In genomic region chr1:6971699-6972098, GRCh38 we compare ENCODE assay signal across 24 cellular contexts.
"Had no signal": no experiment of that assay in that cellular context is flagged by ENCODE, and none has a peak within 500 bp of the region (broad histone marks: within the 10 kb centered on the region; RNA-seq: fewer than 3 reads in every experiment).

No MANE protein-coding gene starts in this region.

- H3K4me1 ChIP-seq: colonic mucosa, left lung, psoas muscle, stomach, suprapubic skin, tibial nerve had no signal

- H3K9me3 ChIP-seq: colonic mucosa, heart right ventricle, left lung, psoas muscle, right atrium auricular region, SK-N-SH, stomach, suprapubic skin, tibial nerve had no signal

- H3K36me3 ChIP-seq: brain microvascular endothelial cell, colonic mucosa, heart right ventricle, left lung, right atrium auricular region, stomach, suprapubic skin, tibial nerve had no signal

- H3K4me3 Mint-ChIP-seq: activated CD4-positive, alpha-beta T cell treated with anti-CD3 and anti-CD28 coated beads, Interleukin-2, amount 10 ng/mL, durations not matched to agents 7 days and 5 days; activated CD8-positive, alpha-beta memory T cell treated with anti-CD3 and anti-CD28 coated beads, Interleukin-2, amount 10 ng/mL, durations not matched to agents 7 days and 5 days; activated CD8-positive, alpha-beta T cell treated with anti-CD3 and anti-CD28 coated beads for 36 hours; activated naive CD4-positive, alpha-beta T cell treated with anti-CD3 and anti-CD28 coated beads, Interleukin-2, amount 50 U/mL, for 24 hours; T-cell; T-helper 2 cell treated with Interferon-gamma antibody and Interleukin-4, amounts not matched to agents 5 μg/mL and 100 μg/mL, for 36 hours had no signal

- H3K27ac Mint-ChIP-seq: activated CD4-positive, alpha-beta T cell treated with anti-CD3 and anti-CD28 coated beads, Interleukin-2, amount 10 ng/mL, durations not matched to agents 7 days and 5 days; activated CD8-positive, alpha-beta memory T cell treated with anti-CD3 and anti-CD28 coated beads, Interleukin-2, amount 10 ng/mL, durations not matched to agents 7 days and 5 days; activated CD8-positive, alpha-beta T cell treated with anti-CD3 and anti-CD28 coated beads for 36 hours; activated naive CD4-positive, alpha-beta T cell treated with anti-CD3 and anti-CD28 coated beads, Interleukin-2, amount 50 U/mL, for 24 hours; T-cell; T-helper 2 cell treated with Interferon-gamma antibody and Interleukin-4, amounts not matched to agents 5 μg/mL and 100 μg/mL, for 36 hours had no signal

- H3K27me3 ChIP-seq: brain microvascular endothelial cell, colonic mucosa, right atrium auricular region had no signal

- DNase-seq: activated CD4-positive, alpha-beta T cell treated with anti-CD3 and anti-CD28 coated beads, Interleukin-2, amount 10 ng/mL, durations not matched to agents 7 days and 5 days; activated CD4-positive, CD25-positive, alpha-beta regulatory T cell treated with anti-CD3 and anti-CD28 coated beads, Interleukin-2, amount 50 U/mL, for 72 hours; activated CD8-positive, alpha-beta memory T cell treated with anti-CD3 and anti-CD28 coated beads, Interleukin-2, amount 10 ng/mL, durations not matched to agents 7 days and 5 days; activated CD8-positive, alpha-beta T cell treated with anti-CD3 and anti-CD28 coated beads for 36 hours; activated gamma-delta T cell treated with Interleukin-2 at 50 U/mL for 16 hours; activated T-cell treated with anti-CD3 and anti-CD28 coated beads for 4 hours; anterior cingulate cortex; brain microvascular endothelial cell; colonic mucosa; heart right ventricle; left lung; midbrain; psoas muscle; SK-N-SH; stimulated activated CD4-positive, alpha-beta T cell treated with anti-CD3 and anti-CD28 coated beads, Interleukin-1b, Interleukin-23, amount 100 ng/mL, for 48 hours; stomach; T-cell had no signal

- H3K4me3 ChIP-seq: colonic mucosa, heart right ventricle, left lung, psoas muscle, right atrium auricular region, stomach, suprapubic skin, tibial nerve had no signal

- H3K36me3 Mint-ChIP-seq: activated CD8-positive, alpha-beta memory T cell treated with anti-CD3 and anti-CD28 coated beads, Interleukin-2, amount 10 ng/mL, durations not matched to agents 7 days and 5 days; activated naive CD4-positive, alpha-beta T cell treated with anti-CD3 and anti-CD28 coated beads, Interleukin-2, amount 50 U/mL, for 24 hours; T-cell had no signal

- ATAC-seq: activated CD8-positive, alpha-beta memory T cell treated with anti-CD3 and anti-CD28 coated beads, Interleukin-2, amount 10 ng/mL, durations not matched to agents 7 days and 5 days; activated CD8-positive, alpha-beta T cell treated with anti-CD3 and anti-CD28 coated beads for 36 hours; left lung; T-cell had no signal

- H3K9me2 ChIP-seq: SK-N-SH had no signal

- H3K9ac ChIP-seq: SK-N-SH had no signal

- H3K9me3 Mint-ChIP-seq: activated CD4-positive, alpha-beta T cell treated with anti-CD3 and anti-CD28 coated beads, Interleukin-2, amount 10 ng/mL, durations not matched to agents 7 days and 5 days; activated CD8-positive, alpha-beta T cell treated with anti-CD3 and anti-CD28 coated beads for 36 hours; activated naive CD4-positive, alpha-beta T cell treated with anti-CD3 and anti-CD28 coated beads, Interleukin-2, amount 50 U/mL, for 24 hours; T-cell; T-helper 2 cell treated with Interferon-gamma antibody and Interleukin-4, amounts not matched to agents 5 μg/mL and 100 μg/mL, for 36 hours had no signal

- H3K27ac ChIP-seq: brain microvascular endothelial cell, colonic mucosa, epithelial cell of prostate, heart right ventricle, left lung, psoas muscle, right atrium auricular region, stomach, suprapubic skin, tibial nerve, VCaP had no signal

- H3K4me2 ChIP-seq: SK-N-SH had no signal
